14 cellular contexts compared by ENCODE assay signal in the genomic region with DNA sequence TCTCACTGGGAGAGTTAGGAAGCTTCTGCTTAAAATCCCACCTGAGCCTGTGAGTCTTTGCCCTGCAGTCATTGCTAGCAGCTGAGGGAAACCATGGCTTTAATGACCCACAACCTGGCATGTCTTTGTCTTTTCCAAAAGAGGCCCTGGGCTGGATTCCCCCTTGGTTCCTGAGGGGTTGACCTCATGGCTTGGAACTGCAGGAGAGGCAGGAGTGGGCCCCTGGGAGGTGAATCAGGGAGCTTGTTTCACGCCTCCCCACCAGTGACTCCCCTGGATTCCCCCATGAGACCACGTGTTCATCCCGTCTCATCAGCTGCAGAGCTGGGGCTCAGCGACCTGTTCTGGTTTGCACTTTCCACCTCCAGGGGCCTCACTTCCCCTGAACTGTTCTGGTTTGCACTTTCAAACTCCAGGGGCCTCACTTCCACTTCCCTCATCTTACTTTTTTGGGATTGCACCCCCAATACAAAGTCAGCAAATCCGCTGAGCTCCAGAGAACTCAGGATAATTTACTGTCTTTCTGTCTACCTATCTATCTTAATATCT. TPM values are rescaled to one million over a fixed set of nuclear protein-coding genes. Genes with fewer than 3 reads are reported as not detected.
DNase-seq lines count a peak whose midpoint lies in the region; ATAC-seq and TF ChIP-seq lines count a peak whose summit lies in the region.
"Had no signal": no experiment of that assay in that cellular context is flagged by ENCODE, and none has a peak within 500 bp of the region (broad histone marks: within the 10 kb centered on the region; RNA-seq: fewer than 3 reads in every experiment).

No MANE protein-coding gene starts in this region.

- no peak for TF ChIP-seq CTCF in omental fat pad (IDR thresholded peaks at IDR 0.05)

- 0 out of 2 replicates have a peak overlapping the region, but pooled peaks have one; percentile 6 for H3K4me2 ChIP-seq in BLaER1

- DNase-seq in NAMALWA (ENCODE audit: low spot score) (peak; percentile 21), omental fat pad (ENCODE audit: low spot score) (no peak), SIG-M5 (lab: John Stamatoyannopoulos, UW) (no peak), OCI-M1 (lab: John Stamatoyannopoulos, UW) (no peak)
- DNase-seq: effector memory CD8-positive, alpha-beta T cell; NCI-H1436; sigmoid colon; SJCRH30 had no signal

- H3K27ac ChIP-seq in BLaER1 = no peak overlapping the region
- H3K27ac ChIP-seq: sigmoid colon, SJCRH30, VCaP had no signal

- H4K20me1 ChIP-seq in BLaER1 = no peaks in the 10 kb centered on the region

- no peaks in the 10 kb centered on the region for H3K36me3 ChIP-seq in BLaER1
- H3K36me3 ChIP-seq: sigmoid colon, SJCRH30 had no signal

- ATAC-seq in GM19351 (IDR thresholded peaks at IDR 0.05; ENCODE audit: unreplicated experiment) (peak; percentile 61), HG02678 (IDR thresholded peaks at IDR 0.05; ENCODE audit: unreplicated experiment) (peak; percentile 65), omental fat pad (ENCODE audit: low FRiP score) (no peak), HG02763 (IDR thresholded peaks at IDR 0.05; ENCODE audit: unreplicated experiment) (no peak)
- ATAC-seq: effector memory CD8-positive, alpha-beta T cell; natural killer cell treated with Interleukin-12 subunit alpha and Interleukin-12 subunit beta and Interleukin-15 and Interleukin-18, amount 100 ng/mL, for 72 hours had no signal

- H3K9ac ChIP-seq in BLaER1 = no peak overlapping the region

- H3K9me3 ChIP-seq in BLaER1 = no peaks in the 10 kb centered on the region
- H3K9me3 ChIP-seq: sigmoid colon, SJCRH30 had no signal

- peaks cover 2% of the 10 kb centered on the region; the same call in 1 of the 2 replicates for H3K27me3 ChIP-seq in BLaER1

- H3K4me1 ChIP-seq in BLaER1 = peaks cover 18% of the 10 kb centered on the region

- H3K4me3 ChIP-seq in BLaER1 = no peak overlapping the region
- H3K4me3 ChIP-seq: sigmoid colon, SJCRH30 had no signal

RNA-seq across cellular contexts. Expression of a gene that starts 58.5 kb away (rescaled TPM):
- 10 to 100 TPM; 17.8 to 27.3 (median 21.5) TPM for total RNA-seq in omental fat pad

Comparison
In these comparisons a context has a peak if more than half of its experiments do, and no peak if none do; other contexts are left out.
1. ATAC-seq: peak in GM19351 (single experiment) and HG02678 (single experiment); none in omental fat pad (single experiment) and HG02763 (single experiment).